1 cellular context compared by ENCODE assay signal in the genomic region with DNA sequence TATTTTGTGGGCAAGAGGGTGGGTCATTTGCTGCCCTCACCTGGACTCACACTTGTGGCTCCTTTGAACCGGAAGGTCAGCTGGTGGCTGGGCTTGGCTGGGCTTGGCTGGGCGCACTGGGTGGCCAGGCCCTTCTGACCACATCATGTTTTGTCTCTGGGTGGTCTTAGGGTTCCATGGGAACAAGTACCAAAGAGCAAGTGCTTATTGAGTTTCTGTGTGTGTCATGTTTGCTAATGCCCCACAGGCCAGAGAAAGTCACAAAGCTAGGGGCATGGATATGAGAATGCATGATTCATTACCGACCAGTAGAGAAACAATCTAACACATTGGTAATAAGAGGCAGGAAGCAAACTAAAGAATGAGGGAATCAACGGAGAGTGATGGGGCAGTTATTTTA.
TF ChIP-seq lines count a peak whose summit lies in the region.

No MANE protein-coding gene starts in this region.

TF ChIP-seq in WTC11, 78 proteins besides CTCF, POLR2A, EP300 and RAD21 (continued from another document):
- TF ChIP-seq, protein P1, sequence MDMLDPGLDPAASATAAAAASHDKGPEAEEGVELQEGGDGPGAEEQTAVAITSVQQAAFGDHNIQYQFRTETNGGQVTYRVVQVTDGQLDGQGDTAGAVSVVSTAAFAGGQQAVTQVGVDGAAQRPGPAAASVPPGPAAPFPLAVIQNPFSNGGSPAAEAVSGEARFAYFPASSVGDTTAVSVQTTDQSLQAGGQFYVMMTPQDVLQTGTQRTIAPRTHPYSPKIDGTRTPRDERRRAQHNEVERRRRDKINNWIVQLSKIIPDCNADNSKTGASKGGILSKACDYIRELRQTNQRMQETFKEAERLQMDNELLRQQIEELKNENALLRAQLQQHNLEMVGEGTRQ (CRISPR knock-in tag; IDR thresholded peaks at IDR 0.05) = no peak
